Comparison of ENCODE assay signal across 8 cellular contexts in the genomic region with DNA sequence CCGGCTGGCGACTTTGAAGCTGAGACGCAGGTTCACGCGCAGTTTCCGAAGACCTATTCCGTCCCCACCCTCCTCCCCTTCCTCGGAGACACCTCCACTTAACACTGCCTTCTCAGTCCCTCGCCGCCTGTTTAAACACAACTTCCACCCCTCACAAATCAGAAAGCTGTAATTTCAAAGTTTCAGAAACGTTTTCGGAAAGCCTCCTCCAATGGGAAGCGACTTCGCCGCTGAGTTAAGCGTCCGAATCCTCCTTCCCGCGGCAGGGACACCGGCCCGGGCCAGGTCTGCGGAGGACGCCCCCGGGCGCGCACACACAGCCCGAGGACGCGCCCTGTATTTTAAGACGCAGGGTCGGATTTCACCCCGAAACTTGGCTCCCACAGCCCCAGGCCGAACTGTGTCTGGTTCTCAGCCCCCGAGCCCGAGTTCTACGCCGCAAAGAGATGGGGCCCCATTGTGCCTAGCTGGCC. TPM values are rescaled to one million over a fixed set of nuclear protein-coding genes. Genes with fewer than 3 reads are reported as not detected.
DNase-seq lines count a peak whose midpoint lies in the region; ATAC-seq and TF ChIP-seq lines count a peak whose summit lies in the region.

No MANE protein-coding gene starts in this region.

- CTCF ChIA-PET in activated CD8-positive, alpha-beta memory T cell treated with anti-CD3 and anti-CD28 coated beads, Interleukin-2, amount 10 ng/mL, durations not matched to agents 7 days and 5 days (lab: Charles Lee): interaction anchor here (1.4 kb wide), 1 partner anchor 199 kb away, joined by 3 read pairs; no protein-coding TSS in a partner anchor

- TF ChIP-seq CTCF in osteocyte (IDR thresholded peaks at IDR 0.05): no peak

- no peaks in the 10 kb centered on the region for H3K9me3 Mint-ChIP-seq in activated CD8-positive, alpha-beta memory T cell treated with anti-CD3 and anti-CD28 coated beads, Interleukin-2, amount 10 ng/mL, durations not matched to agents 7 days and 5 days (ENCODE audit: low read depth)
- peaks cover 7% of the 10 kb centered on the region for H3K9me3 Mint-ChIP-seq in osteocyte (ENCODE audit: unreplicated experiment)

- ATAC-seq in HG02763 (IDR thresholded peaks at IDR 0.05; ENCODE audit: unreplicated experiment) (peak; percentile 45), Right ventricle myocardium superior (ENCODE audit: poor library complexity) (no peak), HG03469 (IDR thresholded peaks at IDR 0.05; ENCODE audit: unreplicated experiment) (no peak), HG03196 (IDR thresholded peaks at IDR 0.05; ENCODE audit: unreplicated experiment) (no peak)
- peak; percentile 63 for ATAC-seq in activated CD8-positive, alpha-beta memory T cell treated with anti-CD3 and anti-CD28 coated beads, Interleukin-2, amount 10 ng/mL, durations not matched to agents 7 days and 5 days

- no peaks in the 10 kb centered on the region for H3K36me3 Mint-ChIP-seq in activated CD8-positive, alpha-beta memory T cell treated with anti-CD3 and anti-CD28 coated beads, Interleukin-2, amount 10 ng/mL, durations not matched to agents 7 days and 5 days
- no peaks in the 10 kb centered on the region for H3K36me3 Mint-ChIP-seq in osteocyte (ENCODE audit: unreplicated experiment)

- peaks cover 58% of the 10 kb centered on the region for H3K27me3 Mint-ChIP-seq in activated CD8-positive, alpha-beta memory T cell treated with anti-CD3 and anti-CD28 coated beads, Interleukin-2, amount 10 ng/mL, durations not matched to agents 7 days and 5 days
- peaks cover 63% of the 10 kb centered on the region for H3K27me3 Mint-ChIP-seq in osteocyte (ENCODE audit: unreplicated experiment)

- DNase-seq in DMS79 (lab: John Stamatoyannopoulos, UW) (peak; percentile 21), Right ventricle myocardium superior (peak; percentile 40), osteocyte (ENCODE audit: extremely low spot score, unreplicated experiment) (no peak), glomerular visceral epithelial cell (ENCODE audit: extremely low spot score) (no peak)
- DNase-seq in activated CD8-positive, alpha-beta memory T cell treated with anti-CD3 and anti-CD28 coated beads, Interleukin-2, amount 10 ng/mL, durations not matched to agents 7 days and 5 days: peak; percentile 63

- peaks cover 10% of the 10 kb centered on the region for H3K4me1 Mint-ChIP-seq in activated CD8-positive, alpha-beta memory T cell treated with anti-CD3 and anti-CD28 coated beads, Interleukin-2, amount 10 ng/mL, durations not matched to agents 7 days and 5 days
- H3K4me1 Mint-ChIP-seq in osteocyte (ENCODE audit: unreplicated experiment): peaks cover 22% of the 10 kb centered on the region

- H3K27ac Mint-ChIP-seq in activated CD8-positive, alpha-beta memory T cell treated with anti-CD3 and anti-CD28 coated beads, Interleukin-2, amount 10 ng/mL, durations not matched to agents 7 days and 5 days: peak overlapping the region; percentile 37
- no peak overlapping the region for H3K27ac Mint-ChIP-seq in osteocyte (ENCODE audit: unreplicated experiment)

- H3K4me3 Mint-ChIP-seq in activated CD8-positive, alpha-beta memory T cell treated with anti-CD3 and anti-CD28 coated beads, Interleukin-2, amount 10 ng/mL, durations not matched to agents 7 days and 5 days: peak overlapping the region; percentile 79
- peak overlapping the region; percentile 74 for H3K4me3 Mint-ChIP-seq in osteocyte (ENCODE audit: unreplicated experiment)

- intact Hi-C loops in Right ventricle myocardium superior (cut with DNase I): no loop called here

RNA-seq across cellular contexts. Expression of gene LRRN1, which starts 0.6 kb away (rescaled TPM):
- under 1 TPM; 0.21 to 0.26 TPM for total RNA-seq in activated CD8-positive, alpha-beta memory T cell treated with anti-CD3 and anti-CD28 coated beads, Interleukin-2, amount 10 ng/mL, durations not matched to agents 7 days and 5 days
- 0.05 TPM for total RNA-seq in Right ventricle myocardium superior
- 0.99 and 1.2 TPM in 2 replicates for total RNA-seq in osteocyte

Comparison
In these comparisons a context has a peak if more than half of its experiments do, and no peak if none do; other contexts are left out.
1. DNase-seq: peak in DMS79 (single experiment), activated CD8-positive, alpha-beta memory T cell treated with anti-CD3 and anti-CD28 coated beads, Interleukin-2, amount 10 ng/mL, durations not matched to agents 7 days and 5 days (single experiment) and Right ventricle myocardium superior (single experiment); none in osteocyte (single experiment) and glomerular visceral epithelial cell (single experiment).
2. ATAC-seq: peak in HG02763 (single experiment) and activated CD8-positive, alpha-beta memory T cell treated with anti-CD3 and anti-CD28 coated beads, Interleukin-2, amount 10 ng/mL, durations not matched to agents 7 days and 5 days (single experiment); none in Right ventricle myocardium superior (single experiment), HG03469 (single experiment) and HG03196 (single experiment).